Comparison of ENCODE assay signal across 1 cellular context in the genomic region with DNA sequence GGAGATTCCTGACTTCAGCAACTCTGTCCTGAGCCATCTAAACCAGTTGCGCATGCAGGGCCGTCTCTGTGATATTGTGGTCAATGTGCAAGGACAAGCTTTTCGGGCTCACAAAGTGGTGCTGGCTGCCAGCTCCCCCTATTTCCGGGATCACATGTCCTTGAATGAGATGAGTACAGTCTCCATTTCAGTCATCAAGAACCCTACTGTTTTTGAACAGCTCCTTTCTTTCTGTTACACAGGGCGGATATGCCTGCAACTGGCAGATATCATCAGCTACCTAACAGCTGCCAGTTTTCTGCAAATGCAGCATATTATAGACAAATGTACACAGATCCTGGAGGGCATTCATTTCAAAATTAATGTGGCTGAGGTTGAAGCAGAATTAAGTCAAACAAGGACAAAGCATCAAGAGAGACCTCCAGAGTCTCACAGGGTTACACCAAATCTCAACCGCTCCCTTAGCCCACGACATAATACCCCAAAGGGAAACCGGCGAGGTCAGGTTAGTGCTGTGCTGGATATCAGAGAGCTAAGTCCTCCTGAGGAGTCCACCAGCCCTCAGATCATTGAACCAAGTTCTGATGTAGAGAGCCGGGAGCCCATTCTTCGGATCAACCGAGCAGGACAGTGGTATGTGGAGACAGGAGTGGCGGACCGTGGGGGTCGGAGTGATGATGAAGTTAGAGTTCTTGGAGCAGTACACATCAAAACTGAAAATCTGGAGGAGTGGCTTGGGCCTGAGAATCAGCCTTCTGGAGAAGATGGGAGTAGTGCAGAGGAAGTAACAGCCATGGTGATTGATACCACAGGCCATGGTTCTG.
TF ChIP-seq lines count a peak whose summit lies in the region.

No MANE protein-coding gene starts in this region.

TF ChIP-seq in K562, 482 proteins besides CTCF, POLR2A, EP300 and RAD21 (continued from another document and continues in another):
- TF ChIP-seq, protein P1, sequence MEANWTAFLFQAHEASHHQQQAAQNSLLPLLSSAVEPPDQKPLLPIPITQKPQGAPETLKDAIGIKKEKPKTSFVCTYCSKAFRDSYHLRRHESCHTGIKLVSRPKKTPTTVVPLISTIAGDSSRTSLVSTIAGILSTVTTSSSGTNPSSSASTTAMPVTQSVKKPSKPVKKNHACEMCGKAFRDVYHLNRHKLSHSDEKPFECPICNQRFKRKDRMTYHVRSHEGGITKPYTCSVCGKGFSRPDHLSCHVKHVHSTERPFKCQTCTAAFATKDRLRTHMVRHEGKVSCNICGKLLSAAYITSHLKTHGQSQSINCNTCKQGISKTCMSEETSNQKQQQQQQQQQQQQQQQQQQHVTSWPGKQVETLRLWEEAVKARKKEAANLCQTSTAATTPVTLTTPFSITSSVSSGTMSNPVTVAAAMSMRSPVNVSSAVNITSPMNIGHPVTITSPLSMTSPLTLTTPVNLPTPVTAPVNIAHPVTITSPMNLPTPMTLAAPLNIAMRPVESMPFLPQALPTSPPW (CRISPR knock-in tag; IDR thresholded peaks at IDR 0.05), result no peak
- TF ChIP-seq COPS2 (conservative IDR thresholded peaks at IDR 0.05) (no peak), NFE2L1 (tag; IDR thresholded peaks at IDR 0.05; ENCODE audit: borderline replicate concordance, low read depth) (no peak), FUS (optimal IDR thresholded peaks at IDR 0.05; ENCODE audit: low read depth, low read length) (no peak), SNIP1 (IDR thresholded peaks at IDR 0.05; ENCODE audit: low read depth) (no peak), NR3C1 (CRISPR knock-in tag; IDR thresholded peaks at IDR 0.05) (no peak), FOXA1 (IDR thresholded peaks at IDR 0.05; ENCODE audit: borderline replicate concordance) (no peak), RB1 (IDR thresholded peaks at IDR 0.05; ENCODE audit: low read depth) (no peak), NCOA6 (IDR thresholded peaks at IDR 0.05) (no peak), KDM4B (IDR thresholded peaks at IDR 0.05; ENCODE audit: borderline replicate concordance in 2 of 2, low read depth in 1 of 2) (0 out of 4 replicates have a peak, but pooled peaks of 1 of the 2 experiments have one; percentile 57), MEIS2 (IDR thresholded peaks at IDR 0.05; ENCODE audit: partially characterized antibody) (peak; percentile 20), SAP30 (IDR thresholded peaks at IDR 0.05; ENCODE audit: borderline replicate concordance, insufficient read depth, low read depth, low read length, poor library complexity, severe bottlenecking) (no peak), ILK (tag; IDR thresholded peaks at IDR 0.05; ENCODE audit: borderline replicate concordance, low read depth) (no peak), ZNF134 (CRISPR knock-in tag; conservative IDR thresholded peaks at IDR 0.05) (no peak), ILF3 (IDR thresholded peaks at IDR 0.05; ENCODE audit: borderline replicate concordance) (no peak), ZC3H4 (CRISPR knock-in tag; IDR thresholded peaks at IDR 0.05; ENCODE audit: borderline replicate concordance) (no peak), POLR2AphosphoS5 (IDR thresholded peaks at IDR 0.05; ENCODE audit: control insufficient read depth, insufficient read depth, low read depth, low read length) (no peak), ZNF143 (CRISPR knock-in tag; IDR thresholded peaks at IDR 0.05) (no peak), NCOA1 (IDR thresholded peaks at IDR 0.05; ENCODE audit: low read depth) (no peak), TRIM24 (IDR thresholded peaks at IDR 0.05) (no peak), ZSCAN29 (IDR thresholded peaks at IDR 0.05) (no peak), NBN (IDR thresholded peaks at IDR 0.05; ENCODE audit: low read depth) (no peak), ZFP30 (CRISPR knock-in tag; IDR thresholded peaks at IDR 0.05; ENCODE audit: borderline replicate concordance) (no peak), SAFB (IDR thresholded peaks at IDR 0.05; ENCODE audit: borderline replicate concordance, low read depth, low read length) (no peak), POLR2H (tag; IDR thresholded peaks at IDR 0.05; ENCODE audit: low read depth) (0 out of 2 replicates have a peak, but pooled peaks have one; percentile 44), RBM39 (optimal IDR thresholded peaks at IDR 0.05; ENCODE audit: low read depth, low read length) (no peak), BRF1 (IDR thresholded peaks at IDR 0.05; ENCODE audit: borderline replicate concordance, extremely low read depth, insufficient read length) (no peak), HDAC1 (IDR thresholded peaks at IDR 0.05) (0 out of 4 replicates have a peak, but pooled peaks of 1 of the 2 experiments have one; percentile 38), ETV6 (IDR thresholded peaks at IDR 0.05; ENCODE audit: borderline replicate concordance in 1 of 2, low read depth in 2 of 2, low read length in 1 of 2) (no peak), ETV6 (CRISPR knock-in tag; IDR thresholded peaks at IDR 0.05; ENCODE audit: borderline replicate concordance) (no peak), BACH1 (tag; IDR thresholded peaks at IDR 0.05) (no peak), MCM2 (IDR thresholded peaks at IDR 0.05; ENCODE audit: low read depth) (no peak), EZH2 (IDR thresholded peaks at IDR 0.05; ENCODE audit: borderline replicate concordance, low read depth, low read length) (no peak), GATAD2A (IDR thresholded peaks at IDR 0.05) (no peak), WHSC1 (IDR thresholded peaks at IDR 0.05; ENCODE audit: low read length) (no peak), POLR2G (IDR thresholded peaks at IDR 0.05; ENCODE audit: low read depth, low read length) (no peak), RUNX1 (IDR thresholded peaks at IDR 0.05; ENCODE audit: low read depth) (no peak), ARID2 (IDR thresholded peaks at IDR 0.05) (no peak), ZSCAN32 (CRISPR knock-in tag; IDR thresholded peaks at IDR 0.05) (no peak), NRF1 (conservative IDR thresholded peaks at IDR 0.05 in 1 of 2, IDR thresholded peaks at IDR 0.05 in 1 of 2) (peak; percentile 65 to 68)
- TF ChIP-seq, protein P2, sequence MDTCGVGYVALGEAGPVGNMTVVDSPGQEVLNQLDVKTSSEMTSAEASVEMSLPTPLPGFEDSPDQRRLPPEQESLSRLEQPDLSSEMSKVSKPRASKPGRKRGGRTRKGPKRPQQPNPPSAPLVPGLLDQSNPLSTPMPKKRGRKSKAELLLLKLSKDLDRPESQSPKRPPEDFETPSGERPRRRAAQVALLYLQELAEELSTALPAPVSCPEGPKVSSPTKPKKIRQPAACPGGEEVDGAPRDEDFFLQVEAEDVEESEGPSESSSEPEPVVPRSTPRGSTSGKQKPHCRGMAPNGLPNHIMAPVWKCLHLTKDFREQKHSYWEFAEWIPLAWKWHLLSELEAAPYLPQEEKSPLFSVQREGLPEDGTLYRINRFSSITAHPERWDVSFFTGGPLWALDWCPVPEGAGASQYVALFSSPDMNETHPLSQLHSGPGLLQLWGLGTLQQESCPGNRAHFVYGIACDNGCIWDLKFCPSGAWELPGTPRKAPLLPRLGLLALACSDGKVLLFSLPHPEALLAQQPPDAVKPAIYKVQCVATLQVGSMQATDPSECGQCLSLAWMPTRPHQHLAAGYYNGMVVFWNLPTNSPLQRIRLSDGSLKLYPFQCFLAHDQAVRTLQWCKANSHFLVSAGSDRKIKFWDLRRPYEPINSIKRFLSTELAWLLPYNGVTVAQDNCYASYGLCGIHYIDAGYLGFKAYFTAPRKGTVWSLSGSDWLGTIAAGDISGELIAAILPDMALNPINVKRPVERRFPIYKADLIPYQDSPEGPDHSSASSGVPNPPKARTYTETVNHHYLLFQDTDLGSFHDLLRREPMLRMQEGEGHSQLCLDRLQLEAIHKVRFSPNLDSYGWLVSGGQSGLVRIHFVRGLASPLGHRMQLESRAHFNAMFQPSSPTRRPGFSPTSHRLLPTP (IDR thresholded peaks at IDR 0.05; ENCODE audit: borderline replicate concordance, extremely low read depth, insufficient read length), result no peak
- TF ChIP-seq, protein P3, sequence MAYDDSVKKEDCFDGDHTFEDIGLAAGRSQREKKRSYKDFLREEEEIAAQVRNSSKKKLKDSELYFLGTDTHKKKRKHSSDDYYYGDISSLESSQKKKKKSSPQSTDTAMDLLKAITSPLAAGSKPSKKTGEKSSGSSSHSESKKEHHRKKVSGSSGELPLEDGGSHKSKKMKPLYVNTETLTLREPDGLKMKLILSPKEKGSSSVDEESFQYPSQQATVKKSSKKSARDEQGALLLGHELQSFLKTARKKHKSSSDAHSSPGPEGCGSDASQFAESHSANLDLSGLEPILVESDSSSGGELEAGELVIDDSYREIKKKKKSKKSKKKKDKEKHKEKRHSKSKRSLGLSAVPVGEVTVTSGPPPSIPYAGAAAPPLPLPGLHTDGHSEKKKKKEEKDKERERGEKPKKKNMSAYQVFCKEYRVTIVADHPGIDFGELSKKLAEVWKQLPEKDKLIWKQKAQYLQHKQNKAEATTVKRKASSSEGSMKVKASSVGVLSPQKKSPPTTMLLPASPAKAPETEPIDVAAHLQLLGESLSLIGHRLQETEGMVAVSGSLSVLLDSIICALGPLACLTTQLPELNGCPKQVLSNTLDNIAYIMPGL (CRISPR knock-in tag; IDR thresholded peaks at IDR 0.05), result no peak
- TF ChIP-seq, protein P4, sequence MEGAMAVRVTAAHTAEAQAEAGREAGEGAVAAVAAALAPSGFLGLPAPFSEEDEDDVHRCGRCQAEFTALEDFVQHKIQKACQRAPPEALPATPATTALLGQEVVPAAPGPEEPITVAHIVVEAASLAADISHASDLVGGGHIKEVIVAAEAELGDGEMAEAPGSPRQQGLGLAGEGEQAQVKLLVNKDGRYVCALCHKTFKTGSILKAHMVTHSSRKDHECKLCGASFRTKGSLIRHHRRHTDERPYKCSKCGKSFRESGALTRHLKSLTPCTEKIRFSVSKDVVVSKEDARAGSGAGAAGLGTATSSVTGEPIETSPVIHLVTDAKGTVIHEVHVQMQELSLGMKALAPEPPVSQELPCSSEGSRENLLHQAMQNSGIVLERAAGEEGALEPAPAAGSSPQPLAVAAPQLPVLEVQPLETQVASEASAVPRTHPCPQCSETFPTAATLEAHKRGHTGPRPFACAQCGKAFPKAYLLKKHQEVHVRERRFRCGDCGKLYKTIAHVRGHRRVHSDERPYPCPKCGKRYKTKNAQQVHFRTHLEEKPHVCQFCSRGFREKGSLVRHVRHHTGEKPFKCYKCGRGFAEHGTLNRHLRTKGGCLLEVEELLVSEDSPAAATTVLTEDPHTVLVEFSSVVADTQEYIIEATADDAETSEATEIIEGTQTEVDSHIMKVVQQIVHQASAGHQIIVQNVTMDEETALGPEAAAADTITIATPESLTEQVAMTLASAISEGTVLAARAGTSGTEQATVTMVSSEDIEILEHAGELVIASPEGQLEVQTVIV (CRISPR knock-in tag; IDR thresholded peaks at IDR 0.05; ENCODE audit: borderline replicate concordance), result no peak
- TF ChIP-seq, protein P5, sequence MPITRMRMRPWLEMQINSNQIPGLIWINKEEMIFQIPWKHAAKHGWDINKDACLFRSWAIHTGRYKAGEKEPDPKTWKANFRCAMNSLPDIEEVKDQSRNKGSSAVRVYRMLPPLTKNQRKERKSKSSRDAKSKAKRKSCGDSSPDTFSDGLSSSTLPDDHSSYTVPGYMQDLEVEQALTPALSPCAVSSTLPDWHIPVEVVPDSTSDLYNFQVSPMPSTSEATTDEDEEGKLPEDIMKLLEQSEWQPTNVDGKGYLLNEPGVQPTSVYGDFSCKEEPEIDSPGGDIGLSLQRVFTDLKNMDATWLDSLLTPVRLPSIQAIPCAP (CRISPR knock-in tag; IDR thresholded peaks at IDR 0.05; ENCODE audit: borderline replicate concordance), result no peak
- TF ChIP-seq, protein P6, sequence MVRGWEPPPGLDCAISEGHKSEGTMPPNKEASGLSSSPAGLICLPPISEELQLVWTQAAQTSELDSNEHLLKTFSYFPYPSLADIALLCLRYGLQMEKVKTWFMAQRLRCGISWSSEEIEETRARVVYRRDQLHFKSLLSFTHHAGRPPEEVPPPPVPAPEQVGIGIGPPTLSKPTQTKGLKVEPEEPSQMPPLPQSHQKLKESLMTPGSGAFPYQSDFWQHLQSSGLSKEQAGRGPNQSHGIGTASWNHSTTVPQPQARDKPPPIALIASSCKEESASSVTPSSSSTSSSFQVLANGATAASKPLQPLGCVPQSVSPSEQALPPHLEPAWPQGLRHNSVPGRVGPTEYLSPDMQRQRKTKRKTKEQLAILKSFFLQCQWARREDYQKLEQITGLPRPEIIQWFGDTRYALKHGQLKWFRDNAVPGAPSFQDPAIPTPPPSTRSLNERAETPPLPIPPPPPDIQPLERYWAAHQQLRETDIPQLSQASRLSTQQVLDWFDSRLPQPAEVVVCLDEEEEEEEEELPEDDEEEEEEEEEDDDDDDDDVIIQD (CRISPR knock-in tag; IDR thresholded peaks at IDR 0.05), result no peak
- TF ChIP-seq, protein P7, sequence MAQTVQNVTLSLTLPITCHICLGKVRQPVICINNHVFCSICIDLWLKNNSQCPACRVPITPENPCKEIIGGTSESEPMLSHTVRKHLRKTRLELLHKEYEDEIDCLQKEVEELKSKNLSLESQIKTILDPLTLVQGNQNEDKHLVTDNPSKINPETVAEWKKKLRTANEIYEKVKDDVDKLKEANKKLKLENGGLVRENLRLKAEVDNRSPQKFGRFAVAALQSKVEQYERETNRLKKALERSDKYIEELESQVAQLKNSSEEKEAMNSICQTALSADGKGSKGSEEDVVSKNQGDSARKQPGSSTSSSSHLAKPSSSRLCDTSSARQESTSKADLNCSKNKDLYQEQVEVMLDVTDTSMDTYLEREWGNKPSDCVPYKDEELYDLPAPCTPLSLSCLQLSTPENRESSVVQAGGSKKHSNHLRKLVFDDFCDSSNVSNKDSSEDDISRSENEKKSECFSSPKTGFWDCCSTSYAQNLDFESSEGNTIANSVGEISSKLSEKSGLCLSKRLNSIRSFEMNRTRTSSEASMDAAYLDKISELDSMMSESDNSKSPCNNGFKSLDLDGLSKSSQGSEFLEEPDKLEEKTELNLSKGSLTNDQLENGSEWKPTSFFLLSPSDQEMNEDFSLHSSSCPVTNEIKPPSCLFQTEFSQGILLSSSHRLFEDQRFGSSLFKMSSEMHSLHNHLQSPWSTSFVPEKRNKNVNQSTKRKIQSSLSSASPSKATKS (CRISPR knock-in tag; IDR thresholded peaks at IDR 0.05), result no peak
- TF ChIP-seq, protein P8, sequence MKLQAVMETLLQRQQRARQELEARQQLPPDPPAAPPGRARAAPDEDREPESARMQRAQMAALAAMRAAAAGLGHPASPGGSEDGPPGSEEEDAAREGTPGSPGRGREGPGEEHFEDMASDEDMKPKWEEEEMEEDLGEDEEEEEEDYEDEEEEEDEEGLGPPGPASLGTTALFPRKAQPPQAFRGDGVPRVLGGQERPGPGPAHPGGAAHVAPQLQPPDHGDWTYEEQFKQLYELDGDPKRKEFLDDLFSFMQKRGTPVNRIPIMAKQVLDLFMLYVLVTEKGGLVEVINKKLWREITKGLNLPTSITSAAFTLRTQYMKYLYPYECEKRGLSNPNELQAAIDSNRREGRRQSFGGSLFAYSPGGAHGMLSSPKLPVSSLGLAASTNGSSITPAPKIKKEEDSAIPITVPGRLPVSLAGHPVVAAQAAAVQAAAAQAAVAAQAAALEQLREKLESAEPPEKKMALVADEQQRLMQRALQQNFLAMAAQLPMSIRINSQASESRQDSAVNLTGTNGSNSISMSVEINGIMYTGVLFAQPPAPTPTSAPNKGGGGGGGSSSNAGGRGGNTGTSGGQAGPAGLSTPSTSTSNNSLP (IDR thresholded peaks at IDR 0.05; ENCODE audit: borderline replicate concordance, low read depth, low read length), result no peak
- TF ChIP-seq, protein P9, sequence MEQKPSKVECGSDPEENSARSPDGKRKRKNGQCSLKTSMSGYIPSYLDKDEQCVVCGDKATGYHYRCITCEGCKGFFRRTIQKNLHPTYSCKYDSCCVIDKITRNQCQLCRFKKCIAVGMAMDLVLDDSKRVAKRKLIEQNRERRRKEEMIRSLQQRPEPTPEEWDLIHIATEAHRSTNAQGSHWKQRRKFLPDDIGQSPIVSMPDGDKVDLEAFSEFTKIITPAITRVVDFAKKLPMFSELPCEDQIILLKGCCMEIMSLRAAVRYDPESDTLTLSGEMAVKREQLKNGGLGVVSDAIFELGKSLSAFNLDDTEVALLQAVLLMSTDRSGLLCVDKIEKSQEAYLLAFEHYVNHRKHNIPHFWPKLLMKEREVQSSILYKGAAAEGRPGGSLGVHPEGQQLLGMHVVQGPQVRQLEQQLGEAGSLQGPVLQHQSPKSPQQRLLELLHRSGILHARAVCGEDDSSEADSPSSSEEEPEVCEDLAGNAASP (IDR thresholded peaks at IDR 0.05), result no peak
